25 cellular contexts compared by ENCODE assay signal in genomic region chr15:59491062-59491461, GRCh38. TPM values are rescaled to one million over a fixed set of nuclear protein-coding genes. Genes with fewer than 3 reads are reported as not detected.
DNase-seq lines count a peak whose midpoint lies in the region; ATAC-seq and TF ChIP-seq lines count a peak whose summit lies in the region.
"Had no signal": no experiment of that assay in that cellular context is flagged by ENCODE, and none has a peak within 500 bp of the region (broad histone marks: within the 10 kb centered on the region; RNA-seq: fewer than 3 reads in every experiment).

No MANE protein-coding gene starts in this region.

- H3K4me1 ChIP-seq in left ventricle myocardium inferior (peaks cover 20% of the 10 kb centered on the region), H9 (ENCODE audit: insufficient read depth, low read length) (no peaks in the 10 kb centered on the region; the same call in 1 of the 2 replicates)
- H3K4me1 ChIP-seq: vagina had no signal

- no peak overlapping the region for H3K27ac Mint-ChIP-seq in H9
- H3K27ac Mint-ChIP-seq: activated CD8-positive, alpha-beta T cell treated with anti-CD3 and anti-CD28 coated beads, Interleukin-2, amount 10 ng/mL, durations not matched to agents 7 days and 5 days; T-cell had no signal

- H3K23me2 ChIP-seq in H9 (ENCODE audit: insufficient read length, low read depth, low read length, poor library complexity, severe bottlenecking), result no peaks in the 10 kb centered on the region

- no peak for TF ChIP-seq CTCF in left ventricle myocardium inferior (IDR thresholded peaks at IDR 0.05; ENCODE audit: borderline replicate concordance)
- no peak for TF ChIP-seq CTCF in H9 (conservative IDR thresholded peaks at IDR 0.05)

- H3K36me3 ChIP-seq in left ventricle myocardium inferior, result no peaks in the 10 kb centered on the region
- H3K36me3 ChIP-seq: lower lobe of right lung, suprapubic skin, vagina had no signal

- H2AK5ac ChIP-seq in H9 (ENCODE audit: insufficient read length, low read length), result no peak overlapping the region

- H2BK120ac ChIP-seq in H9 (ENCODE audit: low read depth, low read length, poor library complexity, severe bottlenecking), result no peak overlapping the region

- H2BK12ac ChIP-seq in H9 (ENCODE audit: insufficient read length, low read depth, low read length), result no peak overlapping the region

- H3K56ac ChIP-seq in H9 (ENCODE audit: insufficient read length, low read depth, low read length), result no peak overlapping the region

- no peak overlapping the region for H4K5ac ChIP-seq in H9 (ENCODE audit: insufficient read length, low read depth, low read length)

- no peak overlapping the region for H3K14ac ChIP-seq in H9 (ENCODE audit: insufficient read depth, low read length)

- intact Hi-C loops in left ventricle myocardium inferior (cut with micrococcal nuclease), result loop anchor here (5.0 to 10.0 kb wide), 3 partner anchors 244 to 509 kb away; no protein-coding TSS in a partner anchor

- no peak for ATAC-seq in HG03432 (IDR thresholded peaks at IDR 0.05; ENCODE audit: unreplicated experiment)
- ATAC-seq: activated CD8-positive, alpha-beta T cell treated with anti-CD3 and anti-CD28 coated beads, Interleukin-2, amount 10 ng/mL, durations not matched to agents 7 days and 5 days; lower lobe of right lung; T-cell had no signal

- WGBS in H9 (ENCODE audit: extremely low coverage, insufficient read length, low lambda C conversion rate), result no CpG with 5 or more reads among the region's 5 CpGs

- H3K36me3 Mint-ChIP-seq in H9 (ENCODE audit: insufficient read depth in 1 of 3, low read depth in 3 of 3), result peaks cover 0 to 5% (median 4%) of the 10 kb centered on the region in 3 experiments; a peak in 3 of 7 replicates
- H3K36me3 Mint-ChIP-seq: CD14-positive monocyte, T-cell had no signal

- no peak overlapping the region for H3K4me3 ChIP-seq in left ventricle myocardium inferior
- H3K4me3 ChIP-seq: hepatocyte, lower lobe of right lung, suprapubic skin, vagina had no signal

- no peak overlapping the region for H2BK20ac ChIP-seq in H9 (ENCODE audit: low read depth, low read length, poor library complexity, severe bottlenecking)

- H2BK5ac ChIP-seq in H9 (ENCODE audit: insufficient read length, low read length), result no peak overlapping the region

- no peaks in the 10 kb centered on the region for H3K79me1 ChIP-seq in H9 (ENCODE audit: insufficient read depth, low read depth, low read length, poor library complexity, severe bottlenecking)

- H3K79me2 ChIP-seq in H9 (ENCODE audit: insufficient read depth, low read length), result no peaks in the 10 kb centered on the region
- H3K79me2 ChIP-seq: hepatocyte had no signal

- H3K4me3 Mint-ChIP-seq in H9, result no peak overlapping the region
- H3K4me3 Mint-ChIP-seq: activated CD8-positive, alpha-beta T cell treated with anti-CD3 and anti-CD28 coated beads, Interleukin-2, amount 10 ng/mL, durations not matched to agents 7 days and 5 days; CD14-positive monocyte; neural crest cell; T-cell had no signal

- H3K4me1 Mint-ChIP-seq in H9, result peaks cover 11 to 14% of the 10 kb centered on the region in 2 experiments

- H3K18ac ChIP-seq in H9 (ENCODE audit: insufficient read length, low read depth, low read length), result no peak overlapping the region

- H2BK15ac ChIP-seq in H9 (ENCODE audit: low read depth, low read length), result no peak overlapping the region

- no peak overlapping the region for H3K23ac ChIP-seq in H9 (ENCODE audit: insufficient read length, low read depth, low read length)

- peaks cover 7 to 10% of the 10 kb centered on the region in 2 experiments; a peak in 4 of 5 replicates for H3K9me3 Mint-ChIP-seq in H9
- H3K9me3 Mint-ChIP-seq: T-cell had no signal

- no peak overlapping the region for H3K9ac ChIP-seq in H9 (ENCODE audit: extremely low read depth, insufficient read length, low read length)

- H3K9me3 ChIP-seq in left ventricle myocardium inferior (replicated peaks), result peaks cover 15% of the 10 kb centered on the region
- no peaks in the 10 kb centered on the region for H3K9me3 ChIP-seq in H9 (ENCODE audit: control insufficient read depth, low read depth, low read length)
- H3K9me3 ChIP-seq: lower lobe of right lung, suprapubic skin, vagina had no signal

- no peak overlapping the region for H2AFZ ChIP-seq in H9 (ENCODE audit: low read length)
- H2AFZ ChIP-seq: hepatocyte had no signal

- H3T11ph ChIP-seq in H9 (ENCODE audit: low read length), result no peak overlapping the region

- peaks cover 6% of the 10 kb centered on the region; the same call in 1 of the 2 replicates for H3K27me3 Mint-ChIP-seq in H9 (ENCODE audit: low read depth)

- H3K27me3 ChIP-seq in left ventricle myocardium inferior (ENCODE audit: low read depth), result no peaks in the 10 kb centered on the region
- H3K27me3 ChIP-seq in H9 (ENCODE audit: insufficient read depth, low read length), result no peaks in the 10 kb centered on the region
- H3K27me3 ChIP-seq: hepatocyte, suprapubic skin, vagina had no signal

- peak overlapping the region; percentile 47 for H3K27ac ChIP-seq in left ventricle myocardium inferior (replicated peaks)
- H3K27ac ChIP-seq in H9 (ENCODE audit: insufficient read length, low read depth, low read length), result no peak overlapping the region
- H3K27ac ChIP-seq: hepatocyte, lower lobe of right lung, suprapubic skin, vagina had no signal

- H3K4me2 ChIP-seq in H9 (ENCODE audit: insufficient read depth, insufficient read length, low read length), result no peak overlapping the region
- H3K4me2 ChIP-seq: hepatocyte had no signal

- no peak overlapping the region for H3K4ac ChIP-seq in H9 (ENCODE audit: low read depth, low read length)

- H4K20me1 ChIP-seq in H9 (ENCODE audit: control insufficient read depth, insufficient read depth, insufficient read length), result no peaks in the 10 kb centered on the region

- H4K8ac ChIP-seq in H9 (replicated peaks; ENCODE audit: insufficient read length, low read depth, low read length), result no peak overlapping the region

- H4K91ac ChIP-seq in H9 (ENCODE audit: insufficient read length, low read depth, low read length), result no peak overlapping the region

- DNase-seq in Ammon's horn (ENCODE audit: low spot score), result peak; percentile 48
- peak; percentile 74 for DNase-seq in NCI-H1105 (lab: John Stamatoyannopoulos, UW)
- peak; percentile 31 for DNase-seq in amniotic epithelial cell (ENCODE audit: low read depth)
- DNase-seq in left ventricle myocardium inferior, result no peak
- DNase-seq in NK-92 treated with Interleukin-12 subunit alpha and Interleukin-12 subunit beta, amount 100 ng/mL, for 24 hours (lab: John Stamatoyannopoulos, UW), result no peak
- no peak for DNase-seq in H9
- DNase-seq: activated CD4-positive, alpha-beta T cell treated with anti-CD3 and anti-CD28 coated beads for 1 hour; activated CD8-positive, alpha-beta T cell treated with anti-CD3 and anti-CD28 coated beads, Interleukin-2, amount 10 ng/mL, durations not matched to agents 7 days and 5 days; activated T-cell treated with anti-CD3 and anti-CD28 coated beads, Interleukin-2, amount 50 U/mL, for 1 hour; central memory CD4-positive, alpha-beta T cell; dermis blood vessel endothelial cell; DMS 273 treated with DMSO at 0.1 percent for 48 hours; HCEC 1CT; lower lobe of right lung; MM.1S; NCI-H1930; NCI-H524 treated with DMSO at 0.1 percent for 48 hours; T-cell had no signal

RNA-seq across cellular contexts. Expression of gene FAM81A, which starts 53.1 kb away (rescaled TPM):
- total RNA-seq in left ventricle myocardium inferior, result 2.9 TPM
- total RNA-seq in H9 (2021), result 1.0 and 1.7 TPM in 2 replicates
- total RNA-seq: dermis blood vessel endothelial cell, G401 had no signal

Comparison
In these comparisons a context has a peak if more than half of its experiments do, and no peak if none do; other contexts are left out.
1. DNase-seq: peak in Ammon's horn (single experiment), NCI-H1105 (single experiment) and amniotic epithelial cell (single experiment); none in left ventricle myocardium inferior (single experiment), NK-92 treated with Interleukin-12 subunit alpha and Interleukin-12 subunit beta, amount 100 ng/mL, for 24 hours (single experiment) and H9 (single experiment).